ENCODE assay signal across 25 cellular contexts in the genomic region with DNA sequence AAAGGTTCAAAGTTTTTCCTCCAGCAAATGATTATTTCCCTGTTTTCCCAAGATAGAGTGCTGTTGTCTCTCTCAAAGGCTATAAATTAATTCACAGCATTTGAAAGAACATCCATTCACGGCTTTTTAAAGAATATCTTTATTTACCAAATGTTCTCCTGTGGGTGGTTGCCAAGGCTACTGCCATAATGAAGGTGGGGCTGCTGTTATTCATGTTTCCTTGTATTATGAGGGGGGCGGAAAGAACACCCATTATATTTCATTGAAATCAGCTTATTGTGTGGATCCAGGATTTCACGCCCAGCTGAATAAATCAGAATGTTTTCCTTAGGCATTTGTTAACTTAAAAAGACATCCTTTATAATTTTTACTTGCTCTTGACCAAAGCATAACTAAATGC. TPM values are rescaled to one million over a fixed set of nuclear protein-coding genes. Genes with fewer than 3 reads are reported as not detected.
DNase-seq lines count a peak whose midpoint lies in the region; TF ChIP-seq lines count a peak whose summit lies in the region.
"Had no signal": no experiment of that assay in that cellular context is flagged by ENCODE, and none has a peak within 500 bp of the region (broad histone marks: within the 10 kb centered on the region; RNA-seq: fewer than 3 reads in every experiment).

No MANE protein-coding gene starts in this region.

- DNase-seq in right atrium auricular region (ENCODE audit: low spot score): no peak
- DNase-seq in cardiac septum (ENCODE audit: low spot score): no peak
- DNase-seq in esophagus muscularis mucosa (ENCODE audit: extremely low spot score): no peak
- DNase-seq in pulmonary artery endothelial cell (ENCODE audit: low read depth, low spot score): peak; percentile 54
- no peak for DNase-seq in vagina (ENCODE audit: extremely low spot score in 2 of 2)
- no peak for DNase-seq in NCI-H1930 (lab: John Stamatoyannopoulos, UW)
- DNase-seq in SKM-1 (lab: John Stamatoyannopoulos, UW; ENCODE audit: unreplicated experiment): no peak
- DNase-seq in stimulated activated CD4-positive, alpha-beta T cell treated with anti-CD3 and anti-CD28 coated beads, Interleukin-4, amount 100 ng/mL, for 1 hour: no peak
- DNase-seq: activated CD4-positive, alpha-beta T cell treated with anti-CD3 and anti-CD28 coated beads for 36 hours; activated naive CD4-positive, alpha-beta T cell treated with anti-CD3 and anti-CD28 coated beads for 36 hours; activated T-cell treated with anti-CD3 and anti-CD28 coated beads, Interleukin-2, amount 50 U/mL, for 4 hours; COR-L47; DMS79; KG1; NCI-H1436; NCI-H2171 treated with DMSO at 0.1 percent for 48 hours; NCI-H526; stimulated activated CD4-positive, alpha-beta T cell treated with anti-CD3 and anti-CD28 coated beads, Interleukin-1b, Interleukin-23, amount 100 ng/mL, for 48 hours; T-helper 2 cell; testis had no signal

- no peak for TF ChIP-seq EP300 in esophagus muscularis mucosa (IDR thresholded peaks at IDR 0.05)

- H3K36me3 ChIP-seq in right atrium auricular region (peaks cover 84% of the 10 kb centered on the region), esophagus muscularis mucosa (peaks cover 52 to 100% (median 83%) of the 10 kb centered on the region in 4 donors), vagina (peaks cover 2 to 55% of the 10 kb centered on the region in 2 donors)
- H3K36me3 ChIP-seq: prostate gland had no signal

- WGBS in esophagus muscularis mucosa: 76% methylated on average over 3 of the region's 3 CpGs

- H3K9me3 ChIP-seq in right atrium auricular region: no peaks in the 10 kb centered on the region
- no peaks in the 10 kb centered on the region for H3K9me3 ChIP-seq in esophagus muscularis mucosa
- H3K9me3 ChIP-seq in vagina: no peaks in the 10 kb centered on the region
- H3K9me3 ChIP-seq: BLaER1 treated with 17β-estradiol and CSF1 and Interleukin-3, amounts not matched to agents 10 nM and 100 nM; prostate gland; testis had no signal

- intact Hi-C loops in cardiac septum (cut with DNase I) (no loop called here), esophagus muscularis mucosa (cut with DNase I) (no loop called here), vagina (cut with DNase I) (no loop called here)

- H3K4me3 ChIP-seq in right atrium auricular region: no peak overlapping the region
- H3K4me3 ChIP-seq in esophagus muscularis mucosa: no peak overlapping the region
- no peak overlapping the region for H3K4me3 ChIP-seq in vagina
- H3K4me3 ChIP-seq: BLaER1 treated with 17β-estradiol and CSF1 and Interleukin-3, amounts not matched to agents 10 nM and 100 nM; hepatocyte; prostate gland; skin epidermis; testis had no signal

- no peak for TF ChIP-seq CTCF in right atrium auricular region (IDR thresholded peaks at IDR 0.05)
- no peak for TF ChIP-seq CTCF in esophagus muscularis mucosa (IDR thresholded peaks at IDR 0.05)
- no peak for TF ChIP-seq CTCF in vagina (IDR thresholded peaks at IDR 0.05)

- H3K4me1 ChIP-seq in right atrium auricular region (peaks cover 0 to 15% of the 10 kb centered on the region in 2 donors), esophagus muscularis mucosa (peaks cover 4 to 33% (median 6%) of the 10 kb centered on the region in 4 donors), vagina (peaks cover 7% of the 10 kb centered on the region)
- H3K4me1 ChIP-seq: BLaER1 treated with 17β-estradiol and CSF1 and Interleukin-3, amounts not matched to agents 10 nM and 100 nM; testis had no signal

- TF ChIP-seq POLR2A in esophagus muscularis mucosa (IDR thresholded peaks at IDR 0.05; ENCODE audit: low read depth) (no peak), vagina (IDR thresholded peaks at IDR 0.05) (no peak)

- peak overlapping the region; percentile 47 to 52 for H3K27ac ChIP-seq in right atrium auricular region
- H3K27ac ChIP-seq in esophagus muscularis mucosa (replicated peaks in 1 of 4): peak overlapping the region; percentile 20 to 40 (median 32)
- peak overlapping the region; percentile 6 for H3K27ac ChIP-seq in vagina
- H3K27ac ChIP-seq: BLaER1 treated with 17β-estradiol and CSF1 and Interleukin-3, amounts not matched to agents 10 nM and 100 nM; epithelial cell of prostate; hepatocyte had no signal

- H3K27me3 ChIP-seq in right atrium auricular region (no peaks in the 10 kb centered on the region), esophagus muscularis mucosa (no peaks in the 10 kb centered on the region), vagina (no peaks in the 10 kb centered on the region)
- H3K27me3 ChIP-seq: BLaER1 treated with 17β-estradiol and CSF1 and Interleukin-3, amounts not matched to agents 10 nM and 100 nM; hepatocyte; testis had no signal

RNA-seq across cellular contexts. Expression of a gene that starts 10.1 kb away (rescaled TPM):
- total RNA-seq in right atrium auricular region (100 to 1,000 TPM; 255 to 283 TPM), cardiac septum (168 TPM), esophagus muscularis mucosa (100 to 1,000 TPM; 262 to 412 (median 301) TPM), pulmonary artery endothelial cell (219 and 266 TPM in 2 replicates), vagina (409 TPM)
